8 cellular contexts compared by ENCODE assay signal in genomic region chr1:179586107-179586823, GRCh38. TPM values are rescaled to one million over a fixed set of nuclear protein-coding genes. Genes with fewer than 3 reads are reported as not detected.
DNase-seq lines count a peak whose midpoint lies in the region; ATAC-seq lines count a peak whose summit lies in the region.

No MANE protein-coding gene starts in this region.

- no peaks in the 10 kb centered on the region for H3K36me3 ChIP-seq in GM23248 (ENCODE audit: low read depth)
- no peaks in the 10 kb centered on the region for H3K36me3 ChIP-seq in endocrine pancreas (ENCODE audit: control insufficient read depth, insufficient read depth, low read length)
- H3K36me3 ChIP-seq in mesodermal cell (ENCODE audit: control insufficient read depth, insufficient read depth, low read length): no peaks in the 10 kb centered on the region
- no peaks in the 10 kb centered on the region for H3K36me3 ChIP-seq in aorta (ENCODE audit: control insufficient read depth in 1 of 2, insufficient read depth in 2 of 2, low read length in 1 of 2)

- H3K9me3 ChIP-seq in GM23248 (ENCODE audit: low read depth): no peaks in the 10 kb centered on the region
- no peaks in the 10 kb centered on the region for H3K9me3 ChIP-seq in endocrine pancreas (ENCODE audit: control insufficient read depth, low read length)
- no peaks in the 10 kb centered on the region for H3K9me3 ChIP-seq in mesodermal cell (ENCODE audit: control insufficient read depth, low read length)
- H3K9me3 ChIP-seq in aorta (ENCODE audit: control insufficient read depth, low read length): no peaks in the 10 kb centered on the region

- H3K9ac ChIP-seq in GM23248: no peak overlapping the region
- H3K9ac ChIP-seq in endocrine pancreas (ENCODE audit: control insufficient read depth, insufficient read depth, low read length): no peak overlapping the region

- no peaks in the 10 kb centered on the region for H4K20me1 ChIP-seq in GM23248 (ENCODE audit: insufficient read depth)

- H3K9me2 ChIP-seq in GM23248 (ENCODE audit: insufficient read depth): no peaks in the 10 kb centered on the region

- DNase-seq in GM23248 (peak; percentile 46), NCI-H510A treated with DMSO at 0.1 percent for 48 hours (lab: John Stamatoyannopoulos, UW) (peak; percentile 71), aorta (peak; percentile 66 to 89), A172 (ENCODE audit: low spot score) (no peak)
- no peak for DNase-seq in activated naive CD4-positive, alpha-beta T cell (lab: John Stamatoyannopoulos, UW)

- no peaks in the 10 kb centered on the region for H3F3A ChIP-seq in GM23248 (ENCODE audit: insufficient read depth)

- in situ Hi-C loops in GM23248 (cut with MboI): no loop called here

- ATAC-seq in aorta (ENCODE audit: low FRiP score) (peak; percentile 86), GM21717 (IDR thresholded peaks at IDR 0.05; ENCODE audit: unreplicated experiment) (no peak)

- intact Hi-C loops in aorta (cut with DNase I): no loop called here

- H3K27me3 ChIP-seq in GM23248 (replicated peaks; ENCODE audit: insufficient read depth) (peaks cover 28% of the 10 kb centered on the region), endocrine pancreas (ENCODE audit: control insufficient read depth, insufficient read depth, low read length) (no peaks in the 10 kb centered on the region), aorta (ENCODE audit: control insufficient read depth in 1 of 2, insufficient read depth in 2 of 2, low read length in 1 of 2) (no peaks in the 10 kb centered on the region)

- H3K79me2 ChIP-seq in GM23248 (ENCODE audit: insufficient read depth): no peaks in the 10 kb centered on the region

- 4 to 6% methylated on average over 42 to 44 of the region's 60 CpGs for WGBS in GM23248 (ENCODE audit: low coverage in 1 of 2, low lambda C conversion rate in 2 of 2, missing lambda C conversion rate in 2 of 2), 2 experiments
- 13 to 18% methylated on average over 40 to 45 of the region's 60 CpGs for WGBS in mesodermal cell (ENCODE audit: insufficient coverage in 2 of 2), 2 experiments
- 0 to 1% methylated on average over 59 to 60 of the region's 60 CpGs for WGBS in aorta, 2 donors

- H3K4me1 ChIP-seq in GM23248 (ENCODE audit: insufficient read depth) (no peaks in the 10 kb centered on the region), endocrine pancreas (ENCODE audit: control insufficient read depth, insufficient read depth, low read length) (no peaks in the 10 kb centered on the region), mesodermal cell (ENCODE audit: control insufficient read depth, insufficient read depth, low read length, poor library complexity, severe bottlenecking) (no peaks in the 10 kb centered on the region), aorta (ENCODE audit: control insufficient read depth in 1 of 2, insufficient read depth in 2 of 2, low read length in 2 of 2) (no peaks in the 10 kb centered on the region)

- H3K4me2 ChIP-seq in GM23248 (ENCODE audit: unreplicated experiment): peak overlapping the region; percentile 51

- no peak overlapping the region for H3K27ac ChIP-seq in GM23248
- H3K27ac ChIP-seq in mesodermal cell (ENCODE audit: low read depth, low read length, severe bottlenecking): no peak overlapping the region
- H3K27ac ChIP-seq in aorta (ENCODE audit: low read depth in 1 of 2, low read length in 2 of 2): peak overlapping the region; percentile 23 to 68

- H2AFZ ChIP-seq in GM23248: no peak overlapping the region

- H3K4me3 ChIP-seq in GM23248 (peak overlapping the region; percentile 46), endocrine pancreas (ENCODE audit: control insufficient read depth, insufficient read depth, low read length) (peak overlapping the region; percentile 17), mesodermal cell (ENCODE audit: extremely low read depth, insufficient read depth, low read length, poor library complexity, severe bottlenecking) (peak overlapping the region; percentile 26), aorta (ENCODE audit: low read length in 2 of 2) (peak overlapping the region; percentile 17 to 27)

RNA-seq across cellular contexts. Expression of gene TDRD5, which starts 5.4 kb away (rescaled TPM):
- total RNA-seq in GM23248 (2014; rRNA removed; shearing (Covaris generic)): not detected in 2 replicates
- not detected in 2 replicates for polyA plus RNA-seq in GM23248 (2016; fragmentation: Nextera tagmentation; extraction: Ambion mirVana)
- not detected for polyA plus RNA-seq in mesodermal cell (2013, experiment 1 of 2)
- polyA plus RNA-seq in mesodermal cell (2013, experiment 2 of 2): not detected
- under 1 TPM in 1 of 2 donors, not detected in 1; 0.36 TPM for total RNA-seq in aorta
- polyA plus RNA-seq in aorta: under 1 TPM in 1 of 2 donors, not detected in 1; 0.08 TPM
- not detected in 2 replicates for total RNA-seq in A172 (2014; rRNA removed; shearing (Covaris generic))

RNA-seq across cellular contexts. Expression of gene NPHS2, which starts 10.5 kb away (rescaled TPM):
- not detected in 2 replicates for total RNA-seq in GM23248 (2014; rRNA removed; shearing (Covaris generic))
- polyA plus RNA-seq in GM23248 (2016; fragmentation: Nextera tagmentation; extraction: Ambion mirVana): not detected in 2 replicates
- polyA plus RNA-seq in mesodermal cell (2013, experiment 1 of 2): not detected
- not detected for polyA plus RNA-seq in mesodermal cell (2013, experiment 2 of 2)
- total RNA-seq in aorta: not detected
- not detected for polyA plus RNA-seq in aorta
- total RNA-seq in A172 (2014; rRNA removed; shearing (Covaris generic)): not detected in 2 replicates

Comparison
In these comparisons a context has a peak if more than half of its experiments do, and no peak if none do; other contexts are left out.
1. DNase-seq: peak in GM23248 (single experiment), NCI-H510A treated with DMSO at 0.1 percent for 48 hours (single experiment) and aorta (2 of 2); none in activated naive CD4-positive, alpha-beta T cell (0 of 4) and A172 (single experiment).
2. H3K27ac ChIP-seq: peak in aorta (2 of 2); none in GM23248 (single experiment) and mesodermal cell (single experiment).
3. Peak in every context shown above with its lines, with median percentiles within 50 percentile points of each other: H3K4me3 ChIP-seq.